ENCODE assay signal across 9 cellular contexts in genomic region chr3:27666277-27666676, GRCh38. TPM values are rescaled to one million over a fixed set of nuclear protein-coding genes. Genes with fewer than 3 reads are reported as not detected.
A peak's percentile ranks its signal among the peaks of the same experiment; 100 is the strongest.
DNase-seq lines count a peak whose midpoint lies in the region; ATAC-seq and TF ChIP-seq lines count a peak whose summit lies in the region.
"Had no signal": no experiment of that assay in that cellular context is flagged by ENCODE, and none has a peak within 500 bp of the region (broad histone marks: within the 10 kb centered on the region; RNA-seq: fewer than 3 reads in every experiment).

No MANE protein-coding gene starts in this region.

- no peak for DNase-seq in HFFc6
- no peak for DNase-seq in OCI-LY7 (ENCODE audit: low spot score)
- DNase-seq in midbrain (lab: John Stamatoyannopoulos, UW): peak; percentile 13
- no peak for DNase-seq in epidermal melanocyte (ENCODE audit: insufficient read length, low spot score)
- no peak for DNase-seq in KG1 (lab: John Stamatoyannopoulos, UW)
- no peak for DNase-seq in NCI-H526 (lab: John Stamatoyannopoulos, UW)

- no peaks in the 10 kb centered on the region for H3K36me3 ChIP-seq in OCI-LY7 (ENCODE audit: insufficient read depth, low read length)

- BruUV-seq in OCI-LY7 (replicated peaks; lab: Mats Ljungman, UMichigan): no TSS peak

- H4K20me1 ChIP-seq in OCI-LY7 (ENCODE audit: insufficient read depth, low read length): no peaks in the 10 kb centered on the region

- H3K4me1 ChIP-seq in OCI-LY7 (ENCODE audit: insufficient read depth, low read length, poor library complexity, severe bottlenecking): peaks cover 8% of the 10 kb centered on the region

- peak overlapping the region; percentile 16; the same call in 1 of the 2 replicates for H3K4me2 ChIP-seq in OCI-LY7 (ENCODE audit: low read length)

- no peak for TF ChIP-seq CTCF in HFFc6 (IDR thresholded peaks at IDR 0.05)
- TF ChIP-seq CTCF in OCI-LY7 (conservative IDR thresholded peaks at IDR 0.05; ENCODE audit: low read length): no peak

- H3K4me3 ChIP-seq in OCI-LY7 (ENCODE audit: low read depth, low read length, poor library complexity, severe bottlenecking): no peak overlapping the region
- H3K4me3 ChIP-seq: SK-N-MC had no signal

- peaks cover 29% of the 10 kb centered on the region for H3K4me1 Mint-ChIP-seq in HFFc6 (ENCODE audit: low read depth)

- H3K79me2 ChIP-seq in OCI-LY7 (ENCODE audit: insufficient read depth, low read depth, low read length): no peaks in the 10 kb centered on the region

- no peak overlapping the region for H3K27ac ChIP-seq in OCI-LY7 (ENCODE audit: low read depth, low read length, poor library complexity, severe bottlenecking)
- H3K27ac ChIP-seq: SK-N-MC had no signal

- no peaks in the 10 kb centered on the region for H3K9me3 Mint-ChIP-seq in HFFc6

- no peaks in the 10 kb centered on the region for H3K9me3 ChIP-seq in OCI-LY7 (ENCODE audit: low read length)

- no peaks in the 10 kb centered on the region; the same call in none of the 2 replicates for H3K27me3 Mint-ChIP-seq in HFFc6 (ENCODE audit: insufficient read depth)

- peak; percentile 55 for ATAC-seq in GM18867 (IDR thresholded peaks at IDR 0.05; ENCODE audit: unreplicated experiment)
- no peak for ATAC-seq in HG03097 (IDR thresholded peaks at IDR 0.05; ENCODE audit: low FRiP score, unreplicated experiment)

- peak overlapping the region; percentile 71 for H3K27ac Mint-ChIP-seq in HFFc6

- H3K36me3 Mint-ChIP-seq in HFFc6 (ENCODE audit: low read depth): no peaks in the 10 kb centered on the region

- peak overlapping the region; percentile 45 for H3K4me3 Mint-ChIP-seq in HFFc6

- H3K9me2 ChIP-seq in OCI-LY7 (ENCODE audit: insufficient read depth, low read length): no peaks in the 10 kb centered on the region

- intact Hi-C loops in OCI-LY7 (cut with micrococcal nuclease; ENCODE audit: unreplicated experiment): no loop called here

- peak overlapping the region; percentile 80 for H2AFZ ChIP-seq in OCI-LY7 (ENCODE audit: low read length)

- CTCF ChIA-PET in OCI-LY7 (lab: Charles Lee; ENCODE audit: unreplicated experiment): no interaction called here

- POLR2A ChIA-PET in OCI-LY7 (lab: Charles Lee): interaction anchor here (0.6 to 0.7 kb wide), 2 partner anchors 19 to 341 kb away, joined by 3 read pairs; no protein-coding TSS in a partner anchor

RNA-seq across cellular contexts. Expression of gene EOMES, which starts 55.8 kb away (rescaled TPM):
- total RNA-seq in HFFc6 (2021; fragmentation: NEBNext Ultra II Directional; extraction: Animal tissue kit (Norgen Biotek cat#: 25700)): not detected
- total RNA-seq in OCI-LY7 (2014; rRNA removed; shearing (Covaris generic)): not detected in 2 replicates
- total RNA-seq in OCI-LY7 (2022): not detected in 2 replicates
